ENCODE assay signal across 14 cellular contexts in genomic region chr2:88865801-88866353, GRCh38.
A peak's percentile ranks its signal among the peaks of the same experiment; 100 is the strongest.
DNase-seq lines count a peak whose midpoint lies in the region; ATAC-seq and TF ChIP-seq lines count a peak whose summit lies in the region.
"Had no signal": no experiment of that assay in that cellular context is flagged by ENCODE, and none has a peak within 500 bp of the region (broad histone marks: within the 10 kb centered on the region; RNA-seq: fewer than 3 reads in every experiment).

No MANE protein-coding gene starts in this region.

- peak overlapping the region; percentile 21 for H3K4me3 ChIP-seq in GM12865 (ENCODE audit: low read depth, low read length)
- H3K4me3 ChIP-seq: tibial nerve had no signal

- H3K4me3 Mint-ChIP-seq in effector memory CD8-positive, alpha-beta T cell: no peak overlapping the region
- H3K4me3 Mint-ChIP-seq: H9 had no signal

- peaks cover 60 to 76% of the 10 kb centered on the region in 2 donors for H3K27me3 Mint-ChIP-seq in effector memory CD8-positive, alpha-beta T cell

- no peak for TF ChIP-seq CTCF in GM12865 (IDR thresholded peaks at IDR 0.05; ENCODE audit: insufficient read depth, low read depth, low read length, missing control alignments)

- H3K9me3 Mint-ChIP-seq in effector memory CD8-positive, alpha-beta T cell: no peaks in the 10 kb centered on the region

- H3K36me3 Mint-ChIP-seq in effector memory CD8-positive, alpha-beta T cell (ENCODE audit: insufficient read depth): peaks cover 6% of the 10 kb centered on the region

- peak; percentile 45 for DNase-seq in GM12865 (ENCODE audit: low read depth)
- DNase-seq in effector memory CD8-positive, alpha-beta T cell: no peak
- no peak for DNase-seq in activated CD4-positive, alpha-beta T cell treated with anti-CD3 and anti-CD28 coated beads, Interleukin-2, amount 50 U/mL, for 4 hours
- no peak for DNase-seq in activated CD4-positive, CD25-positive, alpha-beta regulatory T cell treated with anti-CD3 and anti-CD28 coated beads, Interleukin-2, amount 50 U/mL, for 72 hours
- no peak for DNase-seq in OCI-M1 (lab: John Stamatoyannopoulos, UW)
- no peak for DNase-seq in SW 1271 (lab: John Stamatoyannopoulos, UW)
- DNase-seq: activated CD4-positive, alpha-beta T cell treated with anti-CD3 and anti-CD28 coated beads, Interleukin-2, amount 50 U/mL, for 1 hour; AML-193; dorsolateral prefrontal cortex; H9; IMR-90 had no signal

- ATAC-seq in GM21447 (IDR thresholded peaks at IDR 0.05; ENCODE audit: unreplicated experiment): peak; percentile 87
- ATAC-seq in HG03342 (IDR thresholded peaks at IDR 0.05; ENCODE audit: unreplicated experiment): peak; percentile 92
- peak; percentile 16 for ATAC-seq in effector memory CD8-positive, alpha-beta T cell (replicated peaks)

- no peak overlapping the region for H3K27ac Mint-ChIP-seq in effector memory CD8-positive, alpha-beta T cell
- H3K27ac Mint-ChIP-seq: H9 had no signal

- peaks cover 0 to 8% of the 10 kb centered on the region in 2 donors for H3K4me1 Mint-ChIP-seq in effector memory CD8-positive, alpha-beta T cell (ENCODE audit: low read depth in 2 of 2)
- H3K4me1 Mint-ChIP-seq: H9 had no signal

Comparison
In these comparisons a context has a peak if more than half of its experiments do, and no peak if none do; other contexts are left out.
1. ATAC-seq: peak in every context shown above with its lines; median percentile 92 in HG03342; 87 in GM21447; 16 in effector memory CD8-positive, alpha-beta T cell.